In genomic region chr11:123577081-123577598, GRCh38 we compare ENCODE assay signal across 8 cellular contexts.
DNase-seq lines count a peak whose midpoint lies in the region; ATAC-seq and TF ChIP-seq lines count a peak whose summit lies in the region.

No MANE protein-coding gene starts in this region.

- TF ChIP-seq POLR2A in uterus (IDR thresholded peaks at IDR 0.05): no peak

- no peaks in the 10 kb centered on the region for H3K9me2 ChIP-seq in SK-N-SH

- POLR2A ChIA-PET in SK-N-SH (lab: Yijun Ruan, JAX): interaction anchor here (1.7 kb wide), 1 partner anchor 68 kb away, joined by 4 read pairs; no protein-coding TSS in a partner anchor

- peaks cover 2% of the 10 kb centered on the region for H3K27me3 Mint-ChIP-seq in activated naive CD4-positive, alpha-beta T cell treated with anti-CD3 and anti-CD28 coated beads, Interleukin-2, amount 50 U/mL, for 24 hours

- H3K27ac Mint-ChIP-seq in activated naive CD4-positive, alpha-beta T cell treated with anti-CD3 and anti-CD28 coated beads, Interleukin-2, amount 50 U/mL, for 24 hours: no peak overlapping the region

- CTCF ChIA-PET in SK-N-SH (lab: Yijun Ruan, JAX): interaction anchor here (0.6 to 2.7 kb wide), 59 partner anchors 9 to 515 kb away, joined by 3 to 50 read pairs (median 4); partner anchors contain the start of genes HSPA8 and SCN3B

- H4K20me1 ChIP-seq in SK-N-SH (ENCODE audit: insufficient read depth): peaks cover 11% of the 10 kb centered on the region; the same call in 1 of the 2 replicates

- intact Hi-C loops in uterus (cut with DNase I; ENCODE audit: low total_unique reads): loop anchor here (5.0 kb wide), 1 partner anchor 65 kb away; no protein-coding TSS in a partner anchor

- H3K36me3 ChIP-seq in BE2C (0 out of 2 replicates have a peak, but pooled peaks cover 2% of the 10 kb centered on the region), SK-N-SH (replicated peaks in 1 of 2; ENCODE audit: control insufficient read depth in 1 of 2, insufficient read depth in 2 of 2, low read length in 1 of 2) (no peaks in the 10 kb centered on the region), uterus (no peaks in the 10 kb centered on the region)

- no peaks in the 10 kb centered on the region for H3K27me3 ChIP-seq in BE2C
- H3K27me3 ChIP-seq in SK-N-SH (ENCODE audit: insufficient read depth): no peaks in the 10 kb centered on the region
- no peaks in the 10 kb centered on the region for H3K27me3 ChIP-seq in uterus

- H3K27ac ChIP-seq in SK-N-SH (ENCODE audit: low read depth in 2 of 2, low read length in 1 of 2) (no peak overlapping the region), uterus (no peak overlapping the region)

- H3K9ac ChIP-seq in SK-N-SH: no peak overlapping the region

- no peaks in the 10 kb centered on the region for H3K9me3 ChIP-seq in BE2C
- no peaks in the 10 kb centered on the region for H3K9me3 ChIP-seq in SK-N-SH
- no peaks in the 10 kb centered on the region for H3K9me3 ChIP-seq in uterus

- H3K4me1 Mint-ChIP-seq in activated naive CD4-positive, alpha-beta T cell treated with anti-CD3 and anti-CD28 coated beads, Interleukin-2, amount 50 U/mL, for 24 hours: peaks cover 22% of the 10 kb centered on the region

- H3K9me3 Mint-ChIP-seq in activated naive CD4-positive, alpha-beta T cell treated with anti-CD3 and anti-CD28 coated beads, Interleukin-2, amount 50 U/mL, for 24 hours: no peaks in the 10 kb centered on the region

- H3K4me3 Mint-ChIP-seq in activated naive CD4-positive, alpha-beta T cell treated with anti-CD3 and anti-CD28 coated beads, Interleukin-2, amount 50 U/mL, for 24 hours: peak overlapping the region; percentile 43

- TF ChIP-seq RAD21 in SK-N-SH (IDR thresholded peaks at IDR 0.05; ENCODE audit: low read length): peak; percentile 92

- no peaks in the 10 kb centered on the region for H3K36me3 Mint-ChIP-seq in activated naive CD4-positive, alpha-beta T cell treated with anti-CD3 and anti-CD28 coated beads, Interleukin-2, amount 50 U/mL, for 24 hours

- H3K4me3 ChIP-seq in BE2C (ENCODE audit: low read depth, low read length): no peak overlapping the region
- H3K4me3 ChIP-seq in SK-N-SH (ENCODE audit: low read depth in 2 of 2, low read length in 1 of 2): peak overlapping the region in 1 of 2 experiments; percentile 27; a peak in 1 of 4 replicates
- no peak overlapping the region for H3K4me3 ChIP-seq in uterus

- peak; percentile 87 for DNase-seq in BE2C
- peak; percentile 46 for DNase-seq in HK-2 (ENCODE audit: unreplicated experiment)
- peak; percentile 91 for DNase-seq in SK-N-SH
- DNase-seq in globus pallidus (ENCODE audit: low spot score): peak; percentile 54
- DNase-seq in pons (ENCODE audit: low spot score): peak; percentile 54
- DNase-seq in uterus: peak; percentile 56 to 68

- TF ChIP-seq EP300 in SK-N-SH (IDR thresholded peaks at IDR 0.05; ENCODE audit: borderline replicate concordance in 1 of 2, low read depth in 1 of 2, low read length in 1 of 2): no peak

- no peak overlapping the region for H3K4me2 ChIP-seq in SK-N-SH

- WGBS in SK-N-SH (ENCODE audit: low lambda C conversion rate): 62% methylated on average over 36 of the region's 37 CpGs

- TF ChIP-seq CTCF in BE2C (IDR thresholded peaks at IDR 0.05; ENCODE audit: low read depth, low read length) (peak; percentile 93), SK-N-SH (IDR thresholded peaks at IDR 0.05) (peak; percentile 88), uterus (IDR thresholded peaks at IDR 0.05) (peak; percentile 85 to 92 (median 86))

- no peak overlapping the region for H2AFZ ChIP-seq in SK-N-SH (ENCODE audit: low read depth)

- H3K79me2 ChIP-seq in SK-N-SH (ENCODE audit: insufficient read depth): no peaks in the 10 kb centered on the region

- peaks cover 6% of the 10 kb centered on the region for H3F3A ChIP-seq in SK-N-SH (replicated peaks; ENCODE audit: insufficient read depth)

- no peaks in the 10 kb centered on the region; the same call in 1 of the 2 replicates for H3K4me1 ChIP-seq in BE2C
- peaks cover 6 to 16% of the 10 kb centered on the region in 2 experiments; a peak in 2 of 4 replicates for H3K4me1 ChIP-seq in SK-N-SH (ENCODE audit: control insufficient read depth in 1 of 2, insufficient read depth in 2 of 2, low read depth in 1 of 2, low read length in 1 of 2)
- H3K4me1 ChIP-seq in uterus: no peaks in the 10 kb centered on the region

- peak; percentile 60 for ATAC-seq in GM18867 (IDR thresholded peaks at IDR 0.05; ENCODE audit: unreplicated experiment)

TF ChIP-seq in SK-N-SH, 30 proteins besides CTCF, POLR2A, EP300 and RAD21:
- TF ChIP-seq TEAD4 (IDR thresholded peaks at IDR 0.05; ENCODE audit: borderline replicate concordance, insufficient read depth) (no peak), SMC3 (IDR thresholded peaks at IDR 0.05; ENCODE audit: low read depth, low read length) (peak; percentile 95)
- TF ChIP-seq, protein P1, sequence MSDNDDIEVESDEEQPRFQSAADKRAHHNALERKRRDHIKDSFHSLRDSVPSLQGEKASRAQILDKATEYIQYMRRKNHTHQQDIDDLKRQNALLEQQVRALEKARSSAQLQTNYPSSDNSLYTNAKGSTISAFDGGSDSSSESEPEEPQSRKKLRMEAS (IDR thresholded peaks at IDR 0.05; ENCODE audit: low read depth): 0 out of 2 replicates have a peak, but pooled peaks have one; percentile 41
